Comparison of ENCODE assay signal across 22 cellular contexts in genomic region chr12:131372706-131373195, GRCh38.
"Had no signal": no experiment of that assay in that cellular context is flagged by ENCODE, and none has a peak within 500 bp of the region (broad histone marks: within the 10 kb centered on the region; RNA-seq: fewer than 3 reads in every experiment).

No MANE protein-coding gene starts in this region.

- FAIRE-seq: HTR-8/SVneo had no signal

- ATAC-seq: Panc1, PC-3, SK-N-SH treated with all-trans-retinoic acid at 6 μM for 48 hours had no signal

- H3K27ac ChIP-seq: HL-60, RWPE1 had no signal

- DNase-seq: Karpas-422, KG1, MG63, NCI-H1092, NCI-H1105 treated with DMSO at 0.1 percent for 48 hours, NCI-H1417 treated with DMSO at 0.1 percent for 48 hours, NCI-H146, NCI-H1694 treated with DMSO at 0.1 percent for 48 hours, NCI-H1930, NCI-H2081, NCI-H2107, NCI-H2227 treated with DMSO at 0.1 percent for 48 hours, NCI-H524, NCI-H526 treated with DMSO at 0.1 percent for 48 hours, NCI-H774, PC-3, SHP77 had no signal

- H3K4me3 ChIP-seq: MG63 had no signal

- H3K36me3 ChIP-seq: MG63 had no signal

- H3K9me3 ChIP-seq: MG63 had no signal

- H3K27me3 ChIP-seq: MG63 had no signal
